In the genomic region with DNA sequence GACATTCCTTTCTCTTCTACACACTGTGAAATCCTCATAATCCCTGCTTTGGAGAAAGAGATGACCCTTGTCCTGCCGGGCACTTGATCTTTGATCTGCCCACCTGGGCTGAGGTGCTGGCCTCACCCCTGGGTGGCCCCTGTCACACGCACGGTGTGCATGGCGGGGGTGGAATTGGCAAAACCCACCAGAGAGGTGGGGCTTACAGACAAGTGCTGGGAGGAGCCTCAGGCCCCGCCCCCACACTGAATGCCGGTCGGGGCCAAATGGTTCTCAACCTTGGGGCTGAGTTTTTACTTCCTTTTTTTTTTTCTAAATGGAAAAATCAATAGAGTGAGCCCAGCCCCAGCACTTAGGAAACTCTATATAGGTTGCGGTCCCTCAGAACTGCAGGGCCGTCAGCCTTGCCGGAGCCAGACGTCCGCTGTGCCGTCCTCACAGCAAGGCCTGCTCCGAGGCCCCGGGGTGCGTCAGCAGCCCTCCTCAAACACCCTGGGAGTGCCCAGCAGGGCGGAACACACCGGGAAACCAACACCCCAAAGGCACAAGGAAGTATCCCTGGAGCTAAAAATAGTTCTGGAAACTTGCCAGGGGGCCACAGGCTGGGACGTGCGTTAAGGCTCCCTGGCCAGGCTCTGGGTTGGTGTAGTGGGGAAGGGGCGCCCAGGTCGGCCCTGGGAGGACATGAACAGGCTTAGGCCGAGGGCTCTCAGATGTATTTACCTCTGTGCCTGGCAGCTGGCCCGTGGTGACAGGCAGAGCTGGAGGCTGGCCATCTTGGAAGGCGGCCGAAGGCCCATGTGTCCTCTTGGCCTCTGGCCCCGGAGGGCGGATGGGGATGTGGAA, we compare ENCODE assay signal across 1 cellular context.
A peak's percentile ranks its signal among the peaks of the same experiment; 100 is the strongest.
TF ChIP-seq lines count a peak whose summit lies in the region.

No MANE protein-coding gene starts in this region.

TF ChIP-seq in K562, 482 proteins besides CTCF, POLR2A, EP300 and RAD21 (continued from another document and continues in another):
- TF ChIP-seq ZNF639 (CRISPR knock-in tag; conservative IDR thresholded peaks at IDR 0.05 in 1 of 2, IDR thresholded peaks at IDR 0.05 in 1 of 2) (peak in 1 of 2 experiments; percentile 70; a peak in 1 of 4 replicates), THAP12 (CRISPR knock-in tag; IDR thresholded peaks at IDR 0.05) (no peak), MED1 (CRISPR knock-in tag; IDR thresholded peaks at IDR 0.05; ENCODE audit: borderline replicate concordance) (no peak), SRSF7 (optimal IDR thresholded peaks at IDR 0.05; ENCODE audit: low read depth, low read length) (no peak), PML (IDR thresholded peaks at IDR 0.05; ENCODE audit: low read length) (no peak), ZNF592 (IDR thresholded peaks at IDR 0.05) (peak; percentile 44; the same call in 1 of the 2 replicates), FOXA3 (CRISPR knock-in tag; conservative IDR thresholded peaks at IDR 0.05 in 1 of 2, IDR thresholded peaks at IDR 0.05 in 1 of 2) (peak; percentile 76 to 82; a peak in 3 of 4 replicates), ZNF24 (IDR thresholded peaks at IDR 0.05) (no peak), POLR2AphosphoS2 (IDR thresholded peaks at IDR 0.05; ENCODE audit: low read length) (no peak), CBX3 (IDR thresholded peaks at IDR 0.05; ENCODE audit: borderline replicate concordance in 1 of 2, low read length in 2 of 2) (no peak), ZBTB7A (IDR thresholded peaks at IDR 0.05; ENCODE audit: borderline replicate concordance, control insufficient read depth, low read depth, low read length) (no peak; the same call in 1 of the 2 replicates), NR3C1 (CRISPR knock-in tag; IDR thresholded peaks at IDR 0.05) (no peak), NELFE (IDR thresholded peaks at IDR 0.05; ENCODE audit: insufficient read depth, insufficient read length) (no peak), OTX1 (CRISPR knock-in tag; IDR thresholded peaks at IDR 0.05) (no peak), IFI16 (CRISPR knock-in tag; IDR thresholded peaks at IDR 0.05) (no peak), ARID3A (IDR thresholded peaks at IDR 0.05; ENCODE audit: borderline replicate concordance, low read depth, low read length) (no peak), ZZZ3 (IDR thresholded peaks at IDR 0.05) (no peak), ZFX (CRISPR knock-in tag; IDR thresholded peaks at IDR 0.05) (peak; percentile 92), ZNF778 (CRISPR knock-in tag; IDR thresholded peaks at IDR 0.05) (no peak), ZNF696 (CRISPR knock-in tag; conservative IDR thresholded peaks at IDR 0.05) (no peak), POLR2AphosphoS5 (IDR thresholded peaks at IDR 0.05; ENCODE audit: control insufficient read depth, insufficient read depth, low read depth, low read length) (no peak), ZNF583 (CRISPR knock-in tag; IDR thresholded peaks at IDR 0.05) (no peak), DACH1 (IDR thresholded peaks at IDR 0.05; ENCODE audit: partially characterized antibody) (no peak), SRSF1 (IDR thresholded peaks at IDR 0.05; ENCODE audit: low read depth, low read length) (no peak), EGR1 (conservative IDR thresholded peaks at IDR 0.05) (no peak; the same call in 1 of the 2 replicates), PREB (CRISPR knock-in tag; IDR thresholded peaks at IDR 0.05) (no peak), ZFPM2 (CRISPR knock-in tag; IDR thresholded peaks at IDR 0.05) (no peak), PURB (CRISPR knock-in tag; IDR thresholded peaks at IDR 0.05; ENCODE audit: low read depth) (no peak), ZKSCAN3 (CRISPR knock-in tag; IDR thresholded peaks at IDR 0.05) (no peak), NR4A1 (CRISPR knock-in tag; IDR thresholded peaks at IDR 0.05) (no peak), NR4A1 (tag; IDR thresholded peaks at IDR 0.05) (no peak), BRD4 (IDR thresholded peaks at IDR 0.05) (no peak), TEAD4 (IDR thresholded peaks at IDR 0.05; ENCODE audit: low read length) (no peak), TEAD4 (CRISPR knock-in tag; IDR thresholded peaks at IDR 0.05; ENCODE audit: borderline replicate concordance) (no peak)
- TF ChIP-seq, protein P1, sequence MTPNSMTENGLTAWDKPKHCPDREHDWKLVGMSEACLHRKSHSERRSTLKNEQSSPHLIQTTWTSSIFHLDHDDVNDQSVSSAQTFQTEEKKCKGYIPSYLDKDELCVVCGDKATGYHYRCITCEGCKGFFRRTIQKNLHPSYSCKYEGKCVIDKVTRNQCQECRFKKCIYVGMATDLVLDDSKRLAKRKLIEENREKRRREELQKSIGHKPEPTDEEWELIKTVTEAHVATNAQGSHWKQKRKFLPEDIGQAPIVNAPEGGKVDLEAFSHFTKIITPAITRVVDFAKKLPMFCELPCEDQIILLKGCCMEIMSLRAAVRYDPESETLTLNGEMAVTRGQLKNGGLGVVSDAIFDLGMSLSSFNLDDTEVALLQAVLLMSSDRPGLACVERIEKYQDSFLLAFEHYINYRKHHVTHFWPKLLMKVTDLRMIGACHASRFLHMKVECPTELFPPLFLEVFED (CRISPR knock-in tag; conservative IDR thresholded peaks at IDR 0.05): no peak
- TF ChIP-seq, protein P2, sequence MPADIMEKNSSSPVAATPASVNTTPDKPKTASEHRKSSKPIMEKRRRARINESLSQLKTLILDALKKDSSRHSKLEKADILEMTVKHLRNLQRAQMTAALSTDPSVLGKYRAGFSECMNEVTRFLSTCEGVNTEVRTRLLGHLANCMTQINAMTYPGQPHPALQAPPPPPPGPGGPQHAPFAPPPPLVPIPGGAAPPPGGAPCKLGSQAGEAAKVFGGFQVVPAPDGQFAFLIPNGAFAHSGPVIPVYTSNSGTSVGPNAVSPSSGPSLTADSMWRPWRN (IDR thresholded peaks at IDR 0.05; ENCODE audit: low read depth): no peak
- TF ChIP-seq, protein P3, sequence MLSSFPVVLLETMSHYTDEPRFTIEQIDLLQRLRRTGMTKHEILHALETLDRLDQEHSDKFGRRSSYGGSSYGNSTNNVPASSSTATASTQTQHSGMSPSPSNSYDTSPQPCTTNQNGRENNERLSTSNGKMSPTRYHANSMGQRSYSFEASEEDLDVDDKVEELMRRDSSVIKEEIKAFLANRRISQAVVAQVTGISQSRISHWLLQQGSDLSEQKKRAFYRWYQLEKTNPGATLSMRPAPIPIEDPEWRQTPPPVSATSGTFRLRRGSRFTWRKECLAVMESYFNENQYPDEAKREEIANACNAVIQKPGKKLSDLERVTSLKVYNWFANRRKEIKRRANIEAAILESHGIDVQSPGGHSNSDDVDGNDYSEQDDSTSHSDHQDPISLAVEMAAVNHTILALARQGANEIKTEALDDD (IDR thresholded peaks at IDR 0.05): no peak
- TF ChIP-seq, protein P4, sequence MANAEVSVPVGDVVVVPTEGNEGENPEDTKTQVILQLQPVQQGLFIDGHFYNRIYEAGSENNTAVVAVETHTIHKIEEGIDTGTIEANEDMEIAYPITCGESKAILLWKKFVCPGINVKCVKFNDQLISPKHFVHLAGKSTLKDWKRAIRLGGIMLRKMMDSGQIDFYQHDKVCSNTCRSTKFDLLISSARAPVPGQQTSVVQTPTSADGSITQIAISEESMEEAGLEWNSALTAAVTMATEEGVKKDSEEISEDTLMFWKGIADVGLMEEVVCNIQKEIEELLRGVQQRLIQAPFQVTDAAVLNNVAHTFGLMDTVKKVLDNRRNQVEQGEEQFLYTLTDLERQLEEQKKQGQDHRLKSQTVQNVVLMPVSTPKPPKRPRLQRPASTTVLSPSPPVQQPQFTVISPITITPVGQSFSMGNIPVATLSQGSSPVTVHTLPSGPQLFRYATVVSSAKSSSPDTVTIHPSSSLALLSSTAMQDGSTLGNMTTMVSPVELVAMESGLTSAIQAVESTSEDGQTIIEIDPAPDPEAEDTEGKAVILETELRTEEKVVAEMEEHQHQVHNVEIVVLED (CRISPR knock-in tag; IDR thresholded peaks at IDR 0.05): no peak
- TF ChIP-seq, protein P5, sequence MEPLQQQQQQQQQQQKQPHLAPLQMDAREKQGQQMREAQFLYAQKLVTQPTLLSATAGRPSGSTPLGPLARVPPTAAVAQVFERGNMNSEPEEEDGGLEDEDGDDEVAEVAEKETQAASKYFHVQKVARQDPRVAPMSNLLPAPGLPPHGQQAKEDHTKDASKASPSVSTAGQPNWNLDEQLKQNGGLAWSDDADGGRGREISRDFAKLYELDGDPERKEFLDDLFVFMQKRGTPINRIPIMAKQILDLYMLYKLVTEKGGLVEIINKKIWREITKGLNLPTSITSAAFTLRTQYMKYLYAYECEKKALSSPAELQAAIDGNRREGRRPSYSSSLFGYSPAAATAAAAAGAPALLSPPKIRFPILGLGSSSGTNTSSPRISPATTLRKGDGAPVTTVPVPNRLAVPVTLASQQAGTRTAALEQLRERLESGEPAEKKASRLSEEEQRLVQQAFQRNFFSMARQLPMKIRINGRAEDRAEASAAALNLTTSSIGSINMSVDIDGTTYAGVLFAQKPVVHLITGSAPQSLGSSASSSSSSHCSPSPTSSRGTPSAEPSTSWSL (CRISPR knock-in tag; IDR thresholded peaks at IDR 0.05; ENCODE audit: borderline replicate concordance): no peak
